ENCODE assay signal across 24 cellular contexts in the genomic region with DNA sequence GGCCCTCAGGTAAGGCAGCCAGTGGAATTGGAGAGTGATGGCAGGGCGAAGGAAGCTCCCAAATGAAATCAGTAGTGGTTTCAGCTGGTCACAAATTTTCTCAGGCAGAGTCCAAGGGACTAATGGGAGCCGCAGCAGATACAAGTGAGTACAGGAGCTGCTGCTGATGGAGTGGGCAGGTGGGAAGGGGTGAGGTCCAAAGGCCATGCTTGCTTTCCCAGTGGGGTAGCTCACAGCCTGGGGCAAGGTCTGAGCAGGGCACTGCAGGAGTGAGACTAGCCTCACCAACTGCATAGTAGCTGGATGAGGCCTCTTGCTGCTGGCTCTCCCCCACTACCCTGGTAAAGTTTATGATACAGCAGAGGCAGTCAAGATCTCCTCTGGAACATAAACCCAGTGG. TPM values are rescaled to one million over a fixed set of nuclear protein-coding genes. Genes with fewer than 3 reads are reported as not detected.
"Had no signal": no experiment of that assay in that cellular context is flagged by ENCODE, and none has a peak within 500 bp of the region (broad histone marks: within the 10 kb centered on the region; RNA-seq: fewer than 3 reads in every experiment).

No MANE protein-coding gene starts in this region.

- H3K27me3 ChIP-seq: MG63 had no signal

- H3K4me2 ChIP-seq: SK-N-SH had no signal

- H3K9ac ChIP-seq: SK-N-SH had no signal

- FAIRE-seq: HTR-8/SVneo had no signal

- H3K27me3 Mint-ChIP-seq: T-cell had no signal

- H3K27ac Mint-ChIP-seq: T-cell had no signal

- H3K4me3 Mint-ChIP-seq: T-cell had no signal

- ATAC-seq: Panc1, PC-3, T-cell had no signal

- H3K4me3 ChIP-seq: MG63 had no signal

- DNase-seq: Karpas-422, KG1, MG63, NCI-H1092, NCI-H1105 treated with DMSO at 0.1 percent for 48 hours, NCI-H1436, NCI-H1694 treated with DMSO at 0.1 percent for 48 hours, NCI-H1930, NCI-H2081, NCI-H2107, NCI-H2227 treated with DMSO at 0.1 percent for 48 hours, NCI-H524, NCI-H526 treated with DMSO at 0.1 percent for 48 hours, NCI-H774, PC-3, SHP77, SK-N-SH, SW 1271, T-cell had no signal

- H3K27ac ChIP-seq: HL-60, RWPE1 had no signal

RNA-seq across cellular contexts. Expression of a gene that starts 38.2 kb away (rescaled TPM):
- total RNA-seq: SK-MEL-5 had no signal
